Comparison of ENCODE assay signal across 15 cellular contexts in the genomic region with DNA sequence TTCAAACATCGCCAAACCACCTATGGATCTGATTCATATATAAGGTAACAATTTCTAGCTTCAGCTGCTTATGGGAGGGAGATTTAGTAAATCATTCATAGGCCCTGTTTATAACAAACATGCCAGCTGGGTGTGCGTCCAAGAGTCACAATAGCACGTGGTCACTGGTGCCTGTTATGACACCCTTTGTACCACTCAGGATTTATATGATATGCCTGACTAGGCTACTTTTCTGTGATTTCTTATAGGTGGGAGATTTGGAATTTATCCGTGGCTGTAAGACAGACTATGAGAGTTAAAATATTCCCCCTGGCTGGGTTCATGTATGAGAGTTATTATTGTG. TPM values are rescaled to one million over a fixed set of nuclear protein-coding genes. Genes with fewer than 3 reads are reported as not detected.
"Had no signal": no experiment of that assay in that cellular context is flagged by ENCODE, and none has a peak within 500 bp of the region (broad histone marks: within the 10 kb centered on the region; RNA-seq: fewer than 3 reads in every experiment).

No MANE protein-coding gene starts in this region.

RNA-seq across cellular contexts. Expression of a gene that starts 13.1 kb away (rescaled TPM):
- total RNA-seq: activated B cell treated with CpG ODN at 0.5 μM for 24 hours; activated CD4-positive, alpha-beta memory T cell treated with anti-CD3 and anti-CD28 coated beads for 36 hours; activated CD4-positive, alpha-beta memory T cell treated with anti-CD3 and anti-CD28 coated beads, Interleukin-2, amount 10 ng/mL, durations not matched to agents 7 days and 5 days; activated CD4-positive, alpha-beta T cell treated with anti-CD3 and anti-CD28 coated beads for 36 hours; activated CD4-positive, alpha-beta T cell treated with anti-CD3 and anti-CD28 coated beads, Interleukin-2, amount 10 ng/mL, durations not matched to agents 24 days and 14 days; activated CD4-positive, alpha-beta T cell treated with anti-CD3 and anti-CD28 coated beads, Interleukin-2, amount 10 ng/mL, durations not matched to agents 7 days and 5 days; activated CD8-positive, alpha-beta memory T cell treated with anti-CD3 and anti-CD28 coated beads for 36 hours; activated CD8-positive, alpha-beta memory T cell treated with anti-CD3 and anti-CD28 coated beads, Interleukin-2, amount 10 ng/mL, durations not matched to agents 7 days and 5 days; activated CD8-positive, alpha-beta T cell treated with anti-CD3 and anti-CD28 coated beads for 36 hours; activated CD8-positive, alpha-beta T cell treated with anti-CD3 and anti-CD28 coated beads, Interleukin-2, amount 10 ng/mL, durations not matched to agents 7 days and 5 days; T-cell; T-helper 1 cell treated with Interleukin-12 subunit alpha and Interleukin-12 subunit beta and Interleukin-4 antibody, amounts not matched to agents 30 ng/mL and 1 ng/mL, for 36 hours; T-helper 17 cell; T-helper 2 cell treated with Interferon-gamma antibody and Interleukin-4, amounts not matched to agents 100 ng/mL and 5 ng/mL, for 36 hours; WTC11 had no signal
